24 cellular contexts compared by ENCODE assay signal in genomic region chr4:21067351-21067750, GRCh38.
"Had no signal": no experiment of that assay in that cellular context is flagged by ENCODE, and none has a peak within 500 bp of the region (broad histone marks: within the 10 kb centered on the region; RNA-seq: fewer than 3 reads in every experiment).

No MANE protein-coding gene starts in this region.

- H3K27me3 Mint-ChIP-seq: dendritic cell treated with granulocyte-macrophage colony-stimulating factor and Interleukin-4, amounts not matched to agents 40 ng/mL and 50 ng/mL, for 4 days; effector memory CD8-positive, alpha-beta T cell; naive B cell had no signal

- H3K27me3 ChIP-seq: colonic mucosa, esophagus squamous epithelium, gastrocnemius medialis, heart right ventricle, left lung had no signal

- ATAC-seq: effector memory CD8-positive, alpha-beta T cell; esophagus mucosa; gastrocnemius medialis; heart right ventricle; left cardiac atrium; left lung; left ventricle myocardium superior; mucosa of descending colon had no signal

- DNase-seq: colonic mucosa; cortex of kidney; effector CD8-positive, alpha-beta T cell; effector memory CD8-positive, alpha-beta T cell; endodermal cell; erythroblast; esophagus squamous epithelium; foreskin fibroblast; foreskin melanocyte; gastrocnemius medialis; glutamatergic neuron; heart right ventricle; hippocampal formation; left cardiac atrium; left lung; left ventricle myocardium superior; lower lobe of right lung; mesenchymal stem cell; mucosa of descending colon; naive B cell had no signal

- H3K4me3 Mint-ChIP-seq: dendritic cell treated with granulocyte-macrophage colony-stimulating factor and Interleukin-4, amounts not matched to agents 40 ng/mL and 50 ng/mL, for 4 days; effector memory CD8-positive, alpha-beta T cell; endodermal cell; mesothelial cell of epicardium; naive B cell had no signal

- H3K4me3 ChIP-seq: colonic mucosa, esophagus squamous epithelium, gastrocnemius medialis, heart right ventricle, left lung, lower lobe of right lung, mucosa of descending colon had no signal

- H3K9me3 Mint-ChIP-seq: endodermal cell had no signal

- H3K27ac ChIP-seq: colonic mucosa, epithelial cell of prostate, esophagus squamous epithelium, gastrocnemius medialis, heart right ventricle, left lung, lower lobe of right lung had no signal

- H3K4me1 Mint-ChIP-seq: mesothelial cell of epicardium, naive B cell had no signal

- H3K27ac Mint-ChIP-seq: dendritic cell treated with granulocyte-macrophage colony-stimulating factor and Interleukin-4, amounts not matched to agents 40 ng/mL and 50 ng/mL, for 4 days; effector memory CD8-positive, alpha-beta T cell; endodermal cell; mesothelial cell of epicardium; naive B cell had no signal

- H3K36me3 Mint-ChIP-seq: mesothelial cell of epicardium, naive B cell had no signal

- H3K9me3 ChIP-seq: colonic mucosa, esophagus squamous epithelium, gastrocnemius medialis, lower lobe of right lung, mucosa of descending colon had no signal

- H3K4me1 ChIP-seq: colonic mucosa, esophagus squamous epithelium, gastrocnemius medialis, heart right ventricle, left lung, lower lobe of right lung had no signal

- H3K36me3 ChIP-seq: colonic mucosa, esophagus squamous epithelium, gastrocnemius medialis, heart right ventricle, left lung, lower lobe of right lung had no signal
